In genomic region chr13:94968040-94968756, GRCh38 we compare ENCODE assay signal across 8 cellular contexts.
DNase-seq lines count a peak whose midpoint lies in the region; ATAC-seq and TF ChIP-seq lines count a peak whose summit lies in the region.

No MANE protein-coding gene starts in this region.

- no peak overlapping the region for H3K27ac ChIP-seq in cardiac muscle cell
- H3K27ac ChIP-seq in PC-3 (ENCODE audit: low read length): no peak overlapping the region

- TF ChIP-seq CTCF in cardiac muscle cell (IDR thresholded peaks at IDR 0.05; ENCODE audit: low read depth, low read length): no peak
- no peak for TF ChIP-seq CTCF in PC-3 (conservative IDR thresholded peaks at IDR 0.05; ENCODE audit: low read depth, low read length)
- no peak for TF ChIP-seq CTCF in fibroblast of villous mesenchyme (IDR thresholded peaks at IDR 0.05; ENCODE audit: insufficient read depth, low read depth, low read length)

- H2AFZ ChIP-seq in PC-3 (ENCODE audit: low read length): peak overlapping the region; percentile 92

- no peaks in the 10 kb centered on the region for H4K20me1 ChIP-seq in PC-3 (ENCODE audit: low read length)

- CTCF ChIA-PET in PC-3 (lab: Charles Lee): interaction anchor here (1.1 kb wide), 1 partner anchor 253 kb away, joined by 5 read pairs; no protein-coding TSS in a partner anchor

- ATAC-seq in Right ventricle myocardium superior (ENCODE audit: poor library complexity) (no peak), PC-3 (peak; percentile 33)

- no peaks in the 10 kb centered on the region for H3K9me2 ChIP-seq in PC-3 (replicated peaks; ENCODE audit: low read length)

- H3K4me1 ChIP-seq in cardiac muscle cell (ENCODE audit: low read depth) (no peaks in the 10 kb centered on the region), PC-3 (ENCODE audit: insufficient read depth, low read length) (peaks cover 10% of the 10 kb centered on the region; the same call in 1 of the 2 replicates)

- H3K79me2 ChIP-seq in PC-3 (ENCODE audit: low read length): no peaks in the 10 kb centered on the region

- H3F3A ChIP-seq in PC-3 (ENCODE audit: low read length, unreplicated experiment): no peaks in the 10 kb centered on the region

- POLR2A ChIA-PET in PC-3 (lab: Charles Lee; ENCODE audit: unreplicated experiment): no interaction called here

- intact Hi-C loops in Right ventricle myocardium superior (cut with DNase I) (no loop called here), PC-3 (cut with micrococcal nuclease) (loop anchor here (5.0 kb wide), 1 partner anchor 256 kb away; the partner anchor contains the start of gene SOX21)

- H3K36me3 ChIP-seq in cardiac muscle cell (no peaks in the 10 kb centered on the region), PC-3 (ENCODE audit: low read depth, low read length) (no peaks in the 10 kb centered on the region)

- DNase-seq in cardiac muscle cell (ENCODE audit: low read depth in 1 of 2, low spot score in 1 of 2) (peak; percentile 7 to 71), Right ventricle myocardium superior (no peak), PC-3 (no peak), fibroblast of villous mesenchyme (ENCODE audit: low read depth) (peak; percentile 4), putamen (ENCODE audit: low spot score) (peak; percentile 58), NCI-H1105 (lab: John Stamatoyannopoulos, UW) (no peak), HuH-7.5 (ENCODE audit: low spot score) (no peak)
- no peak for DNase-seq in activated CD4-positive, alpha-beta T cell treated with anti-CD3 and anti-CD28 coated beads, Interleukin-2, amount 50 U/mL, for 48 hours

- H3K4me3 ChIP-seq in cardiac muscle cell (peak overlapping the region; percentile 46), PC-3 (ENCODE audit: low read length) (peak overlapping the region; percentile 66), fibroblast of villous mesenchyme (ENCODE audit: low read depth, low read length) (peak overlapping the region; percentile 37)

- peak overlapping the region; percentile 62; the same call in 1 of the 2 replicates for H3K9ac ChIP-seq in PC-3 (ENCODE audit: low read length)

- H3K4me2 ChIP-seq in PC-3 (ENCODE audit: low read length): peak overlapping the region; percentile 82

- no peaks in the 10 kb centered on the region for H3K9me3 ChIP-seq in cardiac muscle cell (ENCODE audit: low read depth)
- H3K9me3 ChIP-seq in PC-3 (ENCODE audit: low read length): no peaks in the 10 kb centered on the region

- BruUV-seq in PC-3 (replicated peaks; lab: Mats Ljungman, UMichigan): no TSS peak

- H3K27me3 ChIP-seq in cardiac muscle cell (peaks cover 70% of the 10 kb centered on the region), PC-3 (ENCODE audit: low read length) (no peaks in the 10 kb centered on the region)

Comparison
In these comparisons a context has a peak if more than half of its experiments do, and no peak if none do; other contexts are left out.
1. DNase-seq: peak in cardiac muscle cell (2 of 2), fibroblast of villous mesenchyme (single experiment) and putamen (single experiment); none in Right ventricle myocardium superior (single experiment), PC-3 (single experiment), NCI-H1105 (single experiment), HuH-7.5 (single experiment) and activated CD4-positive, alpha-beta T cell treated with anti-CD3 and anti-CD28 coated beads, Interleukin-2, amount 50 U/mL, for 48 hours (0 of 2).
2. Peak in every context shown above with its lines, with median percentiles within 50 percentile points of each other: H3K4me3 ChIP-seq.